ENCODE assay signal across 16 cellular contexts in the genomic region with DNA sequence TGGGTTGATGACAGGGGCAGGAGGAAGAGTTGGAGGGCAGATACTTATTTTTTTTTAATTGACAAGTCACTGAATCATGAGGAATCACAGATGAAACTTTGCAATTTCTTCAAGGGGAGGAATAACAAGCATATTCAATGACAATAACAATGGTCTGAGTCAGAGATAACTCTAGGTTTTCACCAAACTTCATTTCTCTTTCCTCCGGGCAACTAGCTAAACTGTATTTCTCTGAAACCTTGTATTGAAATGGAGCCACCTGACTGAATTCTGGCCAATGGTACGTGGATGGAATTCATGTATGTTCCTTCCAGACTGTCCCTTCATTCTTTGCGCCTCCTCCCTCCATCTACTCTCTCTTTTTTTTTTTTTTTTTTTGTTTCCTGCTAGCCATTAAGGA.
DNase-seq lines count a peak whose midpoint lies in the region; ATAC-seq and TF ChIP-seq lines count a peak whose summit lies in the region.
"Had no signal": no experiment of that assay in that cellular context is flagged by ENCODE, and none has a peak within 500 bp of the region (broad histone marks: within the 10 kb centered on the region; RNA-seq: fewer than 3 reads in every experiment).

No MANE protein-coding gene starts in this region.

- H2BK15ac ChIP-seq in neuronal stem cell (ENCODE audit: low read length) = no peak overlapping the region

- no peaks in the 10 kb centered on the region for H3K79me2 ChIP-seq in Karpas-422 (ENCODE audit: low read length)

- H3K9me3 ChIP-seq in Karpas-422 (ENCODE audit: low read length) (peaks cover 32% of the 10 kb centered on the region), neuronal stem cell (replicated peaks in 1 of 2; ENCODE audit: control insufficient read depth in 2 of 2, insufficient read depth in 1 of 2, low read depth in 1 of 2, low read length in 2 of 2) (no peaks in the 10 kb centered on the region)

- peak overlapping the region; percentile 82 for H3K27ac Mint-ChIP-seq in Calu3 (ENCODE audit: unreplicated experiment)
- H3K27ac Mint-ChIP-seq: B cell had no signal

- H3K79me1 ChIP-seq in neuronal stem cell (ENCODE audit: low read depth, low read length) = no peaks in the 10 kb centered on the region

- H3K27ac ChIP-seq in Karpas-422 (ENCODE audit: low read length) (no peak overlapping the region), neuronal stem cell (replicated peaks; ENCODE audit: low read length) (no peak overlapping the region)

- no peak overlapping the region for H3K4ac ChIP-seq in neuronal stem cell (ENCODE audit: low read length)

- no peaks in the 10 kb centered on the region for H3K9me2 ChIP-seq in Karpas-422 (replicated peaks; ENCODE audit: insufficient read depth, low read length)

- no peak overlapping the region for H2BK5ac ChIP-seq in neuronal stem cell (ENCODE audit: low read length)

- H4K8ac ChIP-seq in neuronal stem cell (ENCODE audit: low read depth, low read length) = no peak overlapping the region

- H3K36me3 ChIP-seq in Karpas-422 (ENCODE audit: insufficient read depth, low read length) (no peaks in the 10 kb centered on the region), neuronal stem cell (replicated peaks in 1 of 2; ENCODE audit: control insufficient read depth in 2 of 2, insufficient read depth in 2 of 2, low read length in 2 of 2) (no peaks in the 10 kb centered on the region)

- intact Hi-C loops in Calu3 (cut with micrococcal nuclease; ENCODE audit: unreplicated experiment) = no loop called here

- BruUV-seq in Calu3 (replicated peaks; lab: Mats Ljungman, UMichigan) = no TSS peak

- no peaks in the 10 kb centered on the region for H3K27me3 Mint-ChIP-seq in Calu3 (ENCODE audit: unreplicated experiment)
- H3K27me3 Mint-ChIP-seq: B cell had no signal

- H2AFZ ChIP-seq in Karpas-422 (ENCODE audit: low read length) (peak overlapping the region; percentile 9; the same call in 1 of the 2 replicates), neuronal stem cell (ENCODE audit: low read length) (peak overlapping the region; percentile 0)

- H3K14ac ChIP-seq in neuronal stem cell (ENCODE audit: low read length) = no peak overlapping the region

- no peaks in the 10 kb centered on the region for H3K27me3 ChIP-seq in Karpas-422 (ENCODE audit: low read length)
- no peaks in the 10 kb centered on the region for H3K27me3 ChIP-seq in neuronal stem cell (ENCODE audit: control insufficient read depth in 3 of 3, insufficient read depth in 3 of 3, low read depth in 1 of 3, low read length in 3 of 3)

- H4K20me1 ChIP-seq in Karpas-422 (ENCODE audit: insufficient read depth, low read depth, low read length) = no peaks in the 10 kb centered on the region

- peaks cover 6% of the 10 kb centered on the region for H3K36me3 Mint-ChIP-seq in Calu3 (ENCODE audit: insufficient read depth, unreplicated experiment)

- no peak overlapping the region for H3K23ac ChIP-seq in neuronal stem cell (ENCODE audit: low read depth, low read length, poor library complexity)

- DNase-seq in Calu3 (no peak), Karpas-422 (no peak), RPMI7951 (ENCODE audit: low read depth) (peak; percentile 2), neuronal stem cell (ENCODE audit: low spot score) (no peak), dermis blood vessel endothelial cell (no peak)
- DNase-seq: DMS79, NCI-H1092, NCI-H146, NCI-H2029, NCI-H2227 treated with DMSO at 0.1 percent for 48 hours, NCI-H510A, NCI-H748 treated with DMSO at 0.1 percent for 48 hours, Right ventricle myocardium superior had no signal

- TF ChIP-seq CTCF in Calu3 (IDR thresholded peaks at IDR 0.05; ENCODE audit: unreplicated experiment) = no peak

- CTCF ChIA-PET in Calu3 (lab: Charles Lee) = interaction anchor here (0.6 to 0.9 kb wide), 3 partner anchors 21 to 774 kb away, joined by 3 to 8 read pairs (median 3); no protein-coding TSS in a partner anchor

- H3K4me1 Mint-ChIP-seq in Calu3 (ENCODE audit: low read depth, unreplicated experiment) = peaks cover 41% of the 10 kb centered on the region
- H3K4me1 Mint-ChIP-seq: B cell had no signal

- no peak overlapping the region for H4K91ac ChIP-seq in neuronal stem cell (ENCODE audit: low read depth, low read length, poor library complexity)

- no peak overlapping the region for H2AK5ac ChIP-seq in neuronal stem cell (ENCODE audit: low read depth, low read length)

- H3K9me3 Mint-ChIP-seq in Calu3 (ENCODE audit: low read depth, unreplicated experiment) = peaks cover 2% of the 10 kb centered on the region

- no peak overlapping the region for H3K4me3 Mint-ChIP-seq in Calu3 (ENCODE audit: low read depth, unreplicated experiment)
- H3K4me3 Mint-ChIP-seq: B cell had no signal

- H2BK120ac ChIP-seq in neuronal stem cell (ENCODE audit: low read depth, low read length) = no peak overlapping the region

- no CpG with 5 or more reads among the region's 3 CpGs for WGBS in neuronal stem cell (ENCODE audit: extremely low coverage in 2 of 2, insufficient read length in 2 of 2, insufficient replicate concordance in 1 of 2), 2 donors

- H3K4me1 ChIP-seq in Karpas-422 (ENCODE audit: low read length) = no peaks in the 10 kb centered on the region
- no peaks in the 10 kb centered on the region for H3K4me1 ChIP-seq in neuronal stem cell (ENCODE audit: control insufficient read depth in 2 of 2, insufficient read depth in 1 of 2, low read depth in 1 of 2, low read length in 2 of 2)

- H3K9ac ChIP-seq in Karpas-422 (ENCODE audit: low read length) = no peak overlapping the region
- no peak overlapping the region for H3K9ac ChIP-seq in neuronal stem cell (ENCODE audit: low read depth, low read length, poor library complexity)

- H3K4me3 ChIP-seq in Karpas-422 (ENCODE audit: low read length) (no peak overlapping the region), neuronal stem cell (ENCODE audit: low read length in 2 of 2) (no peak overlapping the region)

- no peak overlapping the region for H3K18ac ChIP-seq in neuronal stem cell (ENCODE audit: low read length)

- H2BK12ac ChIP-seq in neuronal stem cell (ENCODE audit: low read length) = no peak overlapping the region

- ATAC-seq in HG02588 (IDR thresholded peaks at IDR 0.05; ENCODE audit: unreplicated experiment) (no peak), GM18520 (IDR thresholded peaks at IDR 0.05; ENCODE audit: unreplicated experiment) (no peak)

- H3K4me2 ChIP-seq in Karpas-422 (ENCODE audit: low read depth, low read length, poor library complexity, severe bottlenecking) = no peak overlapping the region
- H3K4me2 ChIP-seq in neuronal stem cell (ENCODE audit: insufficient read depth, low read length, poor library complexity, severe bottlenecking) = no peak overlapping the region
